10 cellular contexts compared by ENCODE assay signal in the genomic region with DNA sequence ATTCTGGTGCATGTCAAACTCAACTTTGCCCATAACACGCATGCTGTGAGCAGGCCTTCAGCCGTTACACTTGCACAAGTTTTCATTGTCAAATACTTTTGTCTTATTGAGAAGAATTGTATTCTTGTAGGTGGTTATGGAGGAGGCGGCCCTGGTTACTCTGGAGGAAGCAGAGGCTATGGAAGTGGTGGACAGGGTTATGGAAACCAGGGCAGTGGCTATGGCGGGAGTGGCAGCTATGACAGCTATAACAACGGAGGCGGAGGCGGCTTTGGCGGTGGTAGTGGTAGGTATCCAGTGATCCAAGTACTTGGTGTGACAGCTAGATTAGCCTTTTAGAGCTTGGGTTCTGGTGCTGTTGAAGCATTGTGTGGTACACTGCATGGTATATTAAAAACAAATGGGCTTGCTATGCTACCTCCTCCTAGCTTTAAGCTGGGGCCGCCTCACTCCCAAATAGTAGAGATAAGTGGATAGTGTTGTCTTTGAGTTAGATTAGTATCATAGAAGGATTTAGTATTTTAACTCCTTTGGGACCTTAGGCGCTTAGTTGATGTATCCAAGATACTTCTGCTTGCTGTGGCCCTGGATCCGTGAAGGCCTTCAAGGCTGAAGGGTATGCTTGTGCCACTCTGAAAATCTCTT. TPM values are rescaled to one million over a fixed set of nuclear protein-coding genes. Genes with fewer than 3 reads are reported as not detected.
DNase-seq lines count a peak whose midpoint lies in the region; ATAC-seq and TF ChIP-seq lines count a peak whose summit lies in the region.
"Had no signal": no experiment of that assay in that cellular context is flagged by ENCODE, and none has a peak within 500 bp of the region (broad histone marks: within the 10 kb centered on the region; RNA-seq: fewer than 3 reads in every experiment).

No MANE protein-coding gene starts in this region.

- DNase-seq in activated naive CD4-positive, alpha-beta T cell treated with Interleukin-2 at 50 U/mL for 16 hours = peak; percentile 56
- no peak for DNase-seq in activated naive CD4-positive, alpha-beta T cell (lab: John Stamatoyannopoulos, UW)
- peak; percentile 64 for DNase-seq in activated CD8-positive, alpha-beta T cell treated with anti-CD3 and anti-CD28 coated beads for 36 hours
- DNase-seq in GM13976 (ENCODE audit: low spot score) (no peak), NOMO-1 treated with DMSO at 0.1 percent for 48 hours (lab: John Stamatoyannopoulos, UW; ENCODE audit: unreplicated experiment) (no peak), mucosa of gallbladder (ENCODE audit: low spot score) (no peak)
- DNase-seq: GF-D8, midbrain had no signal

- in situ Hi-C loops in GM13976 (cut with MboI; ENCODE audit: low sequenced_read_pairs, unreplicated experiment) = no loop called here

- no peak for ATAC-seq in activated CD8-positive, alpha-beta T cell treated with anti-CD3 and anti-CD28 coated beads for 36 hours

- POLR2A ChIA-PET in activated CD8-positive, alpha-beta T cell treated with anti-CD3 and anti-CD28 coated beads for 36 hours (lab: Charles Lee) = interaction anchor here (0.8 to 7.5 kb wide), 10 partner anchors 10 to 87 kb away, joined by 3 to 70 read pairs (median 6); no protein-coding TSS in a partner anchor

- no peak overlapping the region for H3K4me3 Mint-ChIP-seq in activated CD8-positive, alpha-beta T cell treated with anti-CD3 and anti-CD28 coated beads for 36 hours

- H3K27ac ChIP-seq in iPS-20b (ENCODE audit: low read length) (no peak overlapping the region), thymus (ENCODE audit: low read depth) (peak overlapping the region; percentile 33)

- no peaks in the 10 kb centered on the region for H3K36me3 Mint-ChIP-seq in activated CD8-positive, alpha-beta T cell treated with anti-CD3 and anti-CD28 coated beads for 36 hours (ENCODE audit: low read depth)

- H3K4me1 ChIP-seq in iPS-20b (ENCODE audit: insufficient read depth, low read length) = peaks cover 15% of the 10 kb centered on the region
- peaks cover 15% of the 10 kb centered on the region for H3K4me1 ChIP-seq in thymus (ENCODE audit: control insufficient read depth, insufficient read depth, low read length)

- H3K9me3 Mint-ChIP-seq in activated CD8-positive, alpha-beta T cell treated with anti-CD3 and anti-CD28 coated beads for 36 hours = no peaks in the 10 kb centered on the region

- intact Hi-C loops in activated CD8-positive, alpha-beta T cell treated with anti-CD3 and anti-CD28 coated beads for 36 hours (cut with micrococcal nuclease) = no loop called here

- no peak overlapping the region for H3K27ac Mint-ChIP-seq in activated CD8-positive, alpha-beta T cell treated with anti-CD3 and anti-CD28 coated beads for 36 hours

- H3K27me3 Mint-ChIP-seq in activated CD8-positive, alpha-beta T cell treated with anti-CD3 and anti-CD28 coated beads for 36 hours = no peaks in the 10 kb centered on the region

- CTCF ChIA-PET in activated CD8-positive, alpha-beta T cell treated with anti-CD3 and anti-CD28 coated beads for 36 hours (lab: Charles Lee) = interaction anchor here (1.4 to 3.4 kb wide), 2 partner anchors 11 to 53 kb away, joined by 4 to 16 read pairs; no protein-coding TSS in a partner anchor

- H3K36me3 ChIP-seq in iPS-20b (ENCODE audit: insufficient read depth, low read depth, low read length) (peaks cover 81% of the 10 kb centered on the region), thymus (ENCODE audit: control insufficient read depth, insufficient read depth) (peaks cover 38% of the 10 kb centered on the region)

- WGBS in thymus = 35% methylated on average over 11 of the region's 11 CpGs

- H3K27me3 ChIP-seq in iPS-20b (ENCODE audit: insufficient read depth, low read length) (no peaks in the 10 kb centered on the region), thymus (ENCODE audit: control insufficient read depth, insufficient read depth) (no peaks in the 10 kb centered on the region)

- H3K9me3 ChIP-seq in iPS-20b (ENCODE audit: insufficient read depth, low read depth, low read length) (no peaks in the 10 kb centered on the region), thymus (ENCODE audit: control insufficient read depth) (no peaks in the 10 kb centered on the region)

- TF ChIP-seq CTCF in activated CD8-positive, alpha-beta T cell treated with anti-CD3 and anti-CD28 coated beads for 36 hours (IDR thresholded peaks at IDR 0.05) = no peak
- no peak for TF ChIP-seq CTCF in GM13976 (IDR thresholded peaks at IDR 0.05; ENCODE audit: borderline replicate concordance, control extremely low read depth, extremely low read depth, insufficient read depth, missing control alignments)

- peaks cover 42% of the 10 kb centered on the region for H3K4me1 Mint-ChIP-seq in activated CD8-positive, alpha-beta T cell treated with anti-CD3 and anti-CD28 coated beads for 36 hours (ENCODE audit: low read depth)

- H3K9ac ChIP-seq in iPS-20b (ENCODE audit: low read depth, low read length) = peak overlapping the region; percentile 100; the same call in 1 of the 2 replicates

- H3K4me3 ChIP-seq in iPS-20b (ENCODE audit: low read length) = peak overlapping the region; percentile 94
- H3K4me3 ChIP-seq in thymus (ENCODE audit: low read length) = peak overlapping the region; percentile 75

RNA-seq across cellular contexts. Expression of a gene that starts 2.5 kb away (rescaled TPM):
- 1,000 to 10,000 TPM; 2,224 to 2,338 TPM for total RNA-seq in activated CD8-positive, alpha-beta T cell treated with anti-CD3 and anti-CD28 coated beads for 36 hours
- 1,267 TPM for polyA plus RNA-seq in thymus
- total RNA-seq in mucosa of gallbladder = 686 TPM

RNA-seq across cellular contexts. Expression of a gene that starts 3.1 kb away (rescaled TPM):
- total RNA-seq in activated CD8-positive, alpha-beta T cell treated with anti-CD3 and anti-CD28 coated beads for 36 hours = 100 to 1,000 TPM; 125 to 128 TPM
- 8.4 TPM for polyA plus RNA-seq in thymus
- 62.0 TPM for total RNA-seq in mucosa of gallbladder

RNA-seq across cellular contexts. Expression of a gene that starts 17.7 kb away (rescaled TPM):
- not detected for total RNA-seq in activated CD8-positive, alpha-beta T cell treated with anti-CD3 and anti-CD28 coated beads for 36 hours
- 2.8 TPM for polyA plus RNA-seq in thymus
- 0.58 TPM for total RNA-seq in mucosa of gallbladder

RNA-seq across cellular contexts. Expression of a gene that starts 41.9 kb away (rescaled TPM):
- 10 to 100 TPM; 75.8 to 78.4 TPM for total RNA-seq in activated CD8-positive, alpha-beta T cell treated with anti-CD3 and anti-CD28 coated beads for 36 hours
- 94.9 TPM for polyA plus RNA-seq in thymus
- total RNA-seq in mucosa of gallbladder = 138 TPM

Comparison
In these comparisons a context has a peak if more than half of its experiments do, and no peak if none do; other contexts are left out.
1. DNase-seq: peak in activated naive CD4-positive, alpha-beta T cell treated with Interleukin-2 at 50 U/mL for 16 hours (single experiment) and activated CD8-positive, alpha-beta T cell treated with anti-CD3 and anti-CD28 coated beads for 36 hours (single experiment); none in activated naive CD4-positive, alpha-beta T cell (0 of 4), GM13976 (single experiment), NOMO-1 treated with DMSO at 0.1 percent for 48 hours (single experiment) and mucosa of gallbladder (single experiment).